In the genomic region with DNA sequence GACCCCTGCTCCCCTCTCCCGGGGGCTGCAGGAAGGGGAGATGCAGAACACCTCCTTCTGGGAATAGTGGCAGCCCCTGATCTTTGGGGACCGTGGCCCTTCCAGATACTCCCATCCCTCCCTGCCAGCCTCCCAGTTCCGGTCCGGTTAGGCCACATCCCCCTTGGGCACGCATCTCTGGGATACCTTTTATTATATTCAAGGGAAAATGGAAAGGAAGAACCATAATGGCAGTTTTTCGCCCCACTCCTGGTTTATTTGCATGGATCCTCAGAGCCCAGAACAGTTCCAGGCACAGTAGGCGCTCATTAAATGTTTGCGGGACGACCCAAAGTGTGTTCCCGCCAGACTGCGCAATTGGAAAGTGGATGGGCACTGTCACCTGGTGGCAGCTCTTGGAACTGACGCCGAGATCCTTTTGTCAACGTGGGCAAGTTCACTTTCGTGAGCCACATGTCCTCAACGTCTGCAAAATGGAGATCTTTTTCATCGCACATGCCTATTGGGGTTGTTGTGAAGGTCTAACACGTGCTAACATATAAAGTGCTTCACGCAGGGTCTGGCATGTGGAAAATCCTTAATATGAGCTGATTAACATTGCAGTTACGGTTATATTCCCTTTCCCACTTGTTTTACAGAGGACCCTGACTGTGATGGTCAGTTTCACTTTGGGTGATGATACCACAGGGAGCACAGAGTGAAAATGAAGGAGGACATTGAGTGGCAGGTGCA, we compare ENCODE assay signal across 8 cellular contexts. TPM values are rescaled to one million over a fixed set of nuclear protein-coding genes. Genes with fewer than 3 reads are reported as not detected.
DNase-seq lines count a peak whose midpoint lies in the region; ATAC-seq, FAIRE-seq and TF ChIP-seq lines count a peak whose summit lies in the region.

No MANE protein-coding gene starts in this region.

- intact Hi-C loops in GM12878 (cut with micrococcal nuclease; ENCODE audit: unreplicated experiment), result loop anchor here (1.0 to 2.0 kb wide), 3 partner anchors 169 to 327 kb away; no protein-coding TSS in a partner anchor

- H3K9me3 Mint-ChIP-seq in CD8-positive, alpha-beta memory T cell, result peaks cover 0 to 2% (median 0%) of the 10 kb centered on the region in 5 donors

- H3K27me3 ChIP-seq in CD8-positive, alpha-beta memory T cell (ENCODE audit: insufficient read depth, low read length, poor library complexity, severe bottlenecking), result peaks cover 23% of the 10 kb centered on the region
- H3K27me3 ChIP-seq in GM12878 (replicated peaks in 1 of 2; ENCODE audit: control insufficient read depth in 2 of 2, insufficient read depth in 2 of 2, low read length in 1 of 2) (peaks cover 6 to 15% of the 10 kb centered on the region in 2 experiments), iPS DF 6.9 (ENCODE audit: control insufficient read depth, insufficient read depth, low read length) (no peaks in the 10 kb centered on the region; the same call in 1 of the 2 replicates), skeletal muscle tissue (ENCODE audit: control insufficient read depth in 3 of 3, insufficient read depth in 3 of 3, low read length in 3 of 3) (no peaks in the 10 kb centered on the region)

- BruUV-seq in GM12878 (replicated peaks; lab: Mats Ljungman, UMichigan), result no TSS peak

- TF ChIP-seq POLR2A in GM12878 (IDR thresholded peaks at IDR 0.05; ENCODE audit: low read depth, low read length), result no peak

- peak overlapping the region; percentile 36 for H3K4me2 ChIP-seq in GM12878 (ENCODE audit: control insufficient read depth, insufficient read depth)

- 12% methylated on average over 20 of the region's 20 CpGs for WGBS in GM12878 (ENCODE audit: insufficient coverage, insufficient replicate concordance, low lambda C conversion rate, missing lambda C conversion rate)
- WGBS in iPS DF 6.9 (ENCODE audit: insufficient coverage, insufficient read length), result no CpG with 5 or more reads among the region's 20 CpGs

- peak overlapping the region in 7 of 8 donors; percentile 15 to 67 (median 27) for H3K27ac Mint-ChIP-seq in CD8-positive, alpha-beta memory T cell

- TF ChIP-seq CTCF in GM12878 (IDR thresholded peaks at IDR 0.05 in 2 of 3, conservative IDR thresholded peaks at IDR 0.05 in 1 of 3; ENCODE audit: control insufficient read depth in 2 of 3, extremely low read depth in 1 of 3, insufficient read depth in 1 of 3, low read depth in 3 of 3, low read length in 3 of 3), result peak; percentile 99 to 100 (median 100); a peak in 5 of 6 replicates

- CTCF ChIA-PET in CD8-positive, alpha-beta memory T cell (lab: Charles Lee), result interaction anchor here (0.6 to 4.1 kb wide), 17 partner anchors 9 to 384 kb away, joined by 3 to 53 read pairs (median 4); a partner anchor contains a TSS
- CTCF ChIA-PET in GM12878 (lab: Yijun Ruan, JAX), result interaction anchor here (0.6 to 6.6 kb wide), 24 partner anchors 9 to 707 kb away, joined by 3 to 149 read pairs (median 4); a partner anchor contains a TSS

- H2AFZ ChIP-seq in GM12878 (ENCODE audit: control insufficient read depth, low read depth, low read length), result peak overlapping the region; percentile 62

- in situ Hi-C loops in GM12878 (cut with MboI), result loop anchor here (5.0 kb wide), 2 partner anchors 284 to 329 kb away; a partner anchor contains a TSS

- H3K9ac ChIP-seq in GM12878 (ENCODE audit: control insufficient read depth, insufficient read depth, low read length) (no peak overlapping the region), skeletal muscle tissue (ENCODE audit: low read depth in 1 of 3, low read length in 3 of 3) (no peak overlapping the region)

- peak; percentile 96 for TF ChIP-seq RAD21 in GM12878 (IDR thresholded peaks at IDR 0.05; ENCODE audit: insufficient read depth, low read depth, low read length)

- peak overlapping the region; percentile 28 for H3K4me3 ChIP-seq in CD8-positive, alpha-beta memory T cell (ENCODE audit: low read length)
- H3K4me3 ChIP-seq in GM12878 (no peak overlapping the region), iPS DF 6.9 (ENCODE audit: low read length) (no peak overlapping the region), skeletal muscle tissue (ENCODE audit: low read length in 3 of 3) (peak overlapping the region in 2 of 3 donors; percentile 50 to 56)

- no peak for TF ChIP-seq EP300 in GM12878 (IDR thresholded peaks at IDR 0.05; ENCODE audit: borderline replicate concordance in 1 of 2, control insufficient read depth in 1 of 2, low read depth in 2 of 2, low read length in 2 of 2)

- POLR2A ChIA-PET in CD8-positive, alpha-beta memory T cell (lab: Charles Lee), result no interaction called here
- POLR2A ChIA-PET in GM12878 (lab: Charles Lee), result no interaction called here

- peaks cover 20 to 36% (median 25%) of the 10 kb centered on the region in 3 donors for H3K4me1 Mint-ChIP-seq in CD8-positive, alpha-beta memory T cell

- ATAC-seq in GM21825 (IDR thresholded peaks at IDR 0.05; ENCODE audit: unreplicated experiment) (peak; percentile 50), GM12878 (peak; percentile 87), HG02610 (IDR thresholded peaks at IDR 0.05; ENCODE audit: unreplicated experiment) (no peak)

- peak overlapping the region; percentile 79 to 96 (median 84) for H3K4me3 Mint-ChIP-seq in CD8-positive, alpha-beta memory T cell

- H3K27ac ChIP-seq in CD8-positive, alpha-beta memory T cell (ENCODE audit: low read depth, low read length), result no peak overlapping the region
- H3K27ac ChIP-seq in GM12878 (ENCODE audit: control insufficient read depth, insufficient read depth) (no peak overlapping the region), iPS DF 6.9 (ENCODE audit: low read length) (no peak overlapping the region), skeletal muscle tissue (ENCODE audit: low read depth, low read length) (no peak overlapping the region)

- H3K36me3 Mint-ChIP-seq in CD8-positive, alpha-beta memory T cell, result no peaks in the 10 kb centered on the region

- no peaks in the 10 kb centered on the region for H3K36me3 ChIP-seq in CD8-positive, alpha-beta memory T cell (ENCODE audit: insufficient read depth, low read length)
- H3K36me3 ChIP-seq in GM12878 (ENCODE audit: control insufficient read depth in 2 of 2, insufficient read depth in 2 of 2, low read length in 1 of 2) (no peaks in the 10 kb centered on the region), iPS DF 6.9 (ENCODE audit: control insufficient read depth, insufficient read depth, low read length) (no peaks in the 10 kb centered on the region), skeletal muscle tissue (ENCODE audit: control insufficient read depth in 3 of 3, insufficient read depth in 3 of 3, low read length in 3 of 3) (peaks cover 0 to 1% (median 0%) of the 10 kb centered on the region in 3 donors)

- no peaks in the 10 kb centered on the region for H3K9me3 ChIP-seq in CD8-positive, alpha-beta memory T cell (ENCODE audit: low read length)
- H3K9me3 ChIP-seq in GM12878 (replicated peaks; ENCODE audit: control insufficient read depth, insufficient read depth, low read length) (no peaks in the 10 kb centered on the region; the same call in 2 of the 3 replicates), iPS DF 6.9 (ENCODE audit: control insufficient read depth, insufficient read depth, low read length) (no peaks in the 10 kb centered on the region), skeletal muscle tissue (ENCODE audit: control insufficient read depth in 3 of 3, low read length in 3 of 3) (peaks cover 0 to 2% (median 2%) of the 10 kb centered on the region in 3 donors)

- peak; percentile 60 to 79 (median 65) for DNase-seq in CD8-positive, alpha-beta memory T cell
- DNase-seq in NCI-H2107 (lab: John Stamatoyannopoulos, UW) (peak; percentile 62), GM12878 (ENCODE audit: low read depth, low spot score) (peak; percentile 37), iPS DF 6.9 (ENCODE audit: low read depth, low spot score) (peak; percentile 84)

- RAD21 ChIA-PET in GM12878 (lab: Charles Lee; ENCODE audit: unreplicated experiment), result interaction anchor here (0.6 to 2.8 kb wide), 13 partner anchors 21 to 362 kb away, joined by 3 to 30 read pairs (median 3); a partner anchor contains a TSS

- H3K79me2 ChIP-seq in GM12878 (ENCODE audit: control insufficient read depth, insufficient read depth, low read length), result no peaks in the 10 kb centered on the region

- peaks cover 25 to 34% of the 10 kb centered on the region in 2 donors for H3K27me3 Mint-ChIP-seq in CD8-positive, alpha-beta memory T cell

- peaks cover 24% of the 10 kb centered on the region for H3K4me1 ChIP-seq in CD8-positive, alpha-beta memory T cell (ENCODE audit: insufficient read depth, low read length)
- H3K4me1 ChIP-seq in GM12878 (ENCODE audit: control insufficient read depth, insufficient read depth, low read length) (no peaks in the 10 kb centered on the region), iPS DF 6.9 (ENCODE audit: control insufficient read depth, insufficient read depth, low read length) (peaks cover 4% of the 10 kb centered on the region; the same call in 1 of the 2 replicates), skeletal muscle tissue (ENCODE audit: control insufficient read depth in 3 of 3, insufficient read depth in 3 of 3, low read length in 3 of 3) (peaks cover 21 to 29% (median 27%) of the 10 kb centered on the region in 3 donors)

- FAIRE-seq in TTC549 (lab: Jason Lieb, UNC) (peak; percentile 20), GM12878 (lab: Jason Lieb, UNC) (peak; percentile 80)

- SMC1A ChIA-PET in GM12878 (lab: Charles Lee; ENCODE audit: uncharacterized antibody, unreplicated experiment), result interaction anchor here (0.6 to 4.3 kb wide), 12 partner anchors 13 to 330 kb away, joined by 3 to 61 read pairs (median 6); a partner anchor contains a TSS

- H4K20me1 ChIP-seq in GM12878 (ENCODE audit: control insufficient read depth, insufficient read depth), result no peaks in the 10 kb centered on the region

RNA-seq across cellular contexts. Expression of a gene that starts 1.6 kb away (rescaled TPM):
- under 1 TPM in 1 of 2 experiments, not detected in 1; 0.11 TPM for total RNA-seq in CD8-positive, alpha-beta memory T cell
- 0.29 TPM for polyA plus RNA-seq in CD8-positive, alpha-beta memory T cell
- total RNA-seq in GM12878 (2013; cell fraction: nucleolus; rRNA removed), result 0.27 and 0.33 TPM in 2 replicates
- total RNA-seq in GM12878 (2014; rRNA removed) (under 0.01 TPM in 1 of 2 replicates, not detected in the other), GM12878 (2014; rRNA removed; fragmentation: Illumina TruSeq; extraction: Trizol) (0.04 TPM in 1 of 2 replicates, not detected in the other), GM12878 (2021) (0.23 and 0.32 TPM in 2 replicates), skeletal muscle tissue (38.6 TPM)
- polyA plus RNA-seq in GM12878 (2011; ENCODE audit: low read depth), result not detected
- polyA plus RNA-seq in GM12878 (2011; rRNA removed) (0.01 and 0.12 TPM in 2 replicates), GM12878 (2014; fragmentation: Illumina TruSeq; extraction: Trizol) (0.07 and 0.35 TPM in 2 replicates), GM12878 (2014; fragmentation: Nextera tagmentation; extraction: Ambion mirVana) (under 1 TPM in 1 of 2 experiments, not detected in 1; 0.40 TPM), GM12878 (2014; rRNA removed) (0.03 and 0.27 TPM in 2 replicates), GM12878 (2016; fragmentation: Nextera tagmentation; extraction: Ambion mirVana) (under 1 TPM; 0.33 to 0.42 TPM)
- 0.05 and 0.18 TPM in 2 replicates for polyA plus RNA-seq in GM12878 (2011; cell fraction: cytosol; rRNA removed)
- polyA plus RNA-seq in GM12878 (2011; cell fraction: nucleus; rRNA removed), result 0.06 and 0.10 TPM in 2 replicates
- polyA plus RNA-seq in GM12878 (2012), result 0.13 TPM in 1 of 2 replicates, not detected in the other
- polyA minus RNA-seq in GM12878 (2011; rRNA and poly(A)+ RNA removed), result not detected in 2 replicates
- not detected in 2 replicates for polyA minus RNA-seq in GM12878 (2011; cell fraction: cytosol; rRNA and poly(A)+ RNA removed)
- polyA minus RNA-seq in GM12878 (2011; cell fraction: nucleus; rRNA and poly(A)+ RNA removed), result not detected in 2 replicates

Comparison
In these comparisons a context has a peak if more than half of its experiments do, and no peak if none do; other contexts are left out.
1. H3K4me3 ChIP-seq: peak in CD8-positive, alpha-beta memory T cell (single experiment) and skeletal muscle tissue (2 of 3); none in GM12878 (single experiment) and iPS DF 6.9 (single experiment).
2. RNA of a gene that starts 1.6 kb away (total RNA-seq): 38.6 TPM in skeletal muscle tissue (single experiment); 0.11 TPM in CD8-positive, alpha-beta memory T cell and under 0.01 to 0.33 TPM in GM12878; every median in the first group is over 10 times any median in the second.
3. Peak in every context shown above with its lines, with median percentiles within 50 percentile points of each other: DNase-seq.